Comparison of ENCODE assay signal across 1 cellular context in the genomic region with DNA sequence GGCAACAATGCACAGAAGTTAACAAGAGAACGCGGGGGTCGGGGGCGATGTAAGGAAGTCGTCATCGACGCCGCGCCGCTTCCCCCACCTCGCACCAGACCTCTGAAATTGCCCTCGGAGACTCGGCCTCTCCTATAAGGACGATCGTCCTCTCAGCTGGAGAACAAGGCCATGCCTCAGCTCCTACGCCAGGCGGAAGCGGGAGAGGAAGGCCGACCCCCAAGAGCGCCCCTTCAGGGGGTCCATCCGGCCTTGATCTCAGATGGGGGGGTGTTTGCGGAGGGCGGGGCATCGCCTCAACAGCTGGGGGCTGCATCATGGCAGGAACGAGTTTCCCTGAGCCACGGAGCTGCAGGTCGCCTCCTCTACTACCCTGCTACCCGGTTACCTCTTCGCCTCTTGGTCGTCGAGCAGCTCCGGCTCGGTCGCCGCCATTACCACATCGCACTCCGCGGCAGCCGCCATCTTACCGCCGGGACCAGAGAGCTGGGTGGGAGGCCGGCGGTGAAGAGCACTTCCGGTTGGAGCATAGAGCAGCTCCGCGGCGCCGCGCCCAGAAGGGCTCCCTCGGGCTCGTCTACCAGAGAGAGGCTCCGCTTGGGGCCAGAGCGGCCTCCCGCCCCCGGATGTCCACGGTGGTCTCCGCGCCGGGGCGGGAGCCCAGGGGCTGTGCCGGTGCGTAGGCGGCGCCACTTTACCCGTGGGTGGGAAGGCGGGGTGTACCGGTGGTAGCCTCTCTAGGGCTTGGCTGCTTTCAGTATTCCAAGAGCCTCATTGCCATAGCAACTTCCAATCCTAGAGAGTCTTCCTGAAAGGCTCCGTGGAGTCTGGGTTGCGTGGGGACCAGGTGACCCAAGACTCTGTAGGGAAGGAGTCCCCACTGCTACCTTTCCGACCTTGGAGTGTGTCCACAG.
TF ChIP-seq lines count a peak whose summit lies in the region.

A gene with protein sequence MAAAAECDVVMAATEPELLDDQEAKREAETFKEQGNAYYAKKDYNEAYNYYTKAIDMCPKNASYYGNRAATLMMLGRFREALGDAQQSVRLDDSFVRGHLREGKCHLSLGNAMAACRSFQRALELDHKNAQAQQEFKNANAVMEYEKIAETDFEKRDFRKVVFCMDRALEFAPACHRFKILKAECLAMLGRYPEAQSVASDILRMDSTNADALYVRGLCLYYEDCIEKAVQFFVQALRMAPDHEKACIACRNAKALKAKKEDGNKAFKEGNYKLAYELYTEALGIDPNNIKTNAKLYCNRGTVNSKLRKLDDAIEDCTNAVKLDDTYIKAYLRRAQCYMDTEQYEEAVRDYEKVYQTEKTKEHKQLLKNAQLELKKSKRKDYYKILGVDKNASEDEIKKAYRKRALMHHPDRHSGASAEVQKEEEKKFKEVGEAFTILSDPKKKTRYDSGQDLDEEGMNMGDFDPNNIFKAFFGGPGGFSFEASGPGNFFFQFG (minus strand): TSS at position 488 of the 914 bp plus-strand sequence. CDS start 23 bp downstream, at position 465.

TF ChIP-seq in K562, 482 proteins besides CTCF, POLR2A, EP300 and RAD21 (continued from another document):
- peak; percentile 97 for TF ChIP-seq GABPA (tag; conservative IDR thresholded peaks at IDR 0.05; ENCODE audit: low read depth)
- TF ChIP-seq HCFC1 (IDR thresholded peaks at IDR 0.05; ENCODE audit: low read depth, low read length), result peak; percentile 78
- TF ChIP-seq KLF16 (IDR thresholded peaks at IDR 0.05), result no peak
- TF ChIP-seq MAZ (CRISPR knock-in tag; conservative IDR thresholded peaks at IDR 0.05 in 1 of 2, IDR thresholded peaks at IDR 0.05 in 1 of 2), result peak; percentile 85 to 91
- TF ChIP-seq NR4A1 (CRISPR knock-in tag; IDR thresholded peaks at IDR 0.05), result 0 out of 2 replicates have a peak, but pooled peaks have one; percentile 28
- no peak for TF ChIP-seq NR4A1 (tag; IDR thresholded peaks at IDR 0.05)
- peak; percentile 95 for TF ChIP-seq EP400 (IDR thresholded peaks at IDR 0.05)
- 0 out of 2 replicates have a peak, but pooled peaks have one; percentile 59 for TF ChIP-seq E2F3 (CRISPR knock-in tag; IDR thresholded peaks at IDR 0.05)
- 0 out of 2 replicates have a peak, but pooled peaks have one; percentile 62 for TF ChIP-seq HLTF (IDR thresholded peaks at IDR 0.05)
- TF ChIP-seq C11orf30 (IDR thresholded peaks at IDR 0.05; ENCODE audit: low read depth), result peak; percentile 75
- peak; percentile 98 for TF ChIP-seq NFRKB (IDR thresholded peaks at IDR 0.05; ENCODE audit: low read depth)
- peak in 1 of 2 experiments; percentile 74; a peak in 2 of 4 replicates for TF ChIP-seq KDM4B (IDR thresholded peaks at IDR 0.05; ENCODE audit: borderline replicate concordance in 2 of 2, low read depth in 1 of 2)
- TF ChIP-seq MTA1 (IDR thresholded peaks at IDR 0.05; ENCODE audit: borderline replicate concordance), result no peak
- TF ChIP-seq ZEB2 (IDR thresholded peaks at IDR 0.05), result peak; percentile 36; the same call in 1 of the 2 replicates
- TF ChIP-seq ZNF75A (CRISPR knock-in tag; IDR thresholded peaks at IDR 0.05), result no peak
- TF ChIP-seq, protein P1, sequence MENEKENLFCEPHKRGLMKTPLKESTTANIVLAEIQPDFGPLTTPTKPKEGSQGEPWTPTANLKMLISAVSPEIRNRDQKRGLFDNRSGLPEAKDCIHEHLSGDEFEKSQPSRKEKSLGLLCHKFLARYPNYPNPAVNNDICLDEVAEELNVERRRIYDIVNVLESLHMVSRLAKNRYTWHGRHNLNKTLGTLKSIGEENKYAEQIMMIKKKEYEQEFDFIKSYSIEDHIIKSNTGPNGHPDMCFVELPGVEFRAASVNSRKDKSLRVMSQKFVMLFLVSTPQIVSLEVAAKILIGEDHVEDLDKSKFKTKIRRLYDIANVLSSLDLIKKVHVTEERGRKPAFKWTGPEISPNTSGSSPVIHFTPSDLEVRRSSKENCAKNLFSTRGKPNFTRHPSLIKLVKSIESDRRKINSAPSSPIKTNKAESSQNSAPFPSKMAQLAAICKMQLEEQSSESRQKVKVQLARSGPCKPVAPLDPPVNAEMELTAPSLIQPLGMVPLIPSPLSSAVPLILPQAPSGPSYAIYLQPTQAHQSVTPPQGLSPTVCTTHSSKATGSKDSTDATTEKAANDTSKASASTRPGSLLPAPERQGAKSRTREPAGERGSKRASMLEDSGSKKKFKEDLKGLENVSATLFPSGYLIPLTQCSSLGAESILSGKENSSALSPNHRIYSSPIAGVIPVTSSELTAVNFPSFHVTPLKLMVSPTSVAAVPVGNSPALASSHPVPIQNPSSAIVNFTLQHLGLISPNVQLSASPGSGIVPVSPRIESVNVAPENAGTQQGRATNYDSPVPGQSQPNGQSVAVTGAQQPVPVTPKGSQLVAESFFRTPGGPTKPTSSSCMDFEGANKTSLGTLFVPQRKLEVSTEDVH (IDR thresholded peaks at IDR 0.05; ENCODE audit: low read depth, partially characterized antibody), result peak; percentile 35
- TF ChIP-seq, protein P2, sequence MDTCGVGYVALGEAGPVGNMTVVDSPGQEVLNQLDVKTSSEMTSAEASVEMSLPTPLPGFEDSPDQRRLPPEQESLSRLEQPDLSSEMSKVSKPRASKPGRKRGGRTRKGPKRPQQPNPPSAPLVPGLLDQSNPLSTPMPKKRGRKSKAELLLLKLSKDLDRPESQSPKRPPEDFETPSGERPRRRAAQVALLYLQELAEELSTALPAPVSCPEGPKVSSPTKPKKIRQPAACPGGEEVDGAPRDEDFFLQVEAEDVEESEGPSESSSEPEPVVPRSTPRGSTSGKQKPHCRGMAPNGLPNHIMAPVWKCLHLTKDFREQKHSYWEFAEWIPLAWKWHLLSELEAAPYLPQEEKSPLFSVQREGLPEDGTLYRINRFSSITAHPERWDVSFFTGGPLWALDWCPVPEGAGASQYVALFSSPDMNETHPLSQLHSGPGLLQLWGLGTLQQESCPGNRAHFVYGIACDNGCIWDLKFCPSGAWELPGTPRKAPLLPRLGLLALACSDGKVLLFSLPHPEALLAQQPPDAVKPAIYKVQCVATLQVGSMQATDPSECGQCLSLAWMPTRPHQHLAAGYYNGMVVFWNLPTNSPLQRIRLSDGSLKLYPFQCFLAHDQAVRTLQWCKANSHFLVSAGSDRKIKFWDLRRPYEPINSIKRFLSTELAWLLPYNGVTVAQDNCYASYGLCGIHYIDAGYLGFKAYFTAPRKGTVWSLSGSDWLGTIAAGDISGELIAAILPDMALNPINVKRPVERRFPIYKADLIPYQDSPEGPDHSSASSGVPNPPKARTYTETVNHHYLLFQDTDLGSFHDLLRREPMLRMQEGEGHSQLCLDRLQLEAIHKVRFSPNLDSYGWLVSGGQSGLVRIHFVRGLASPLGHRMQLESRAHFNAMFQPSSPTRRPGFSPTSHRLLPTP (IDR thresholded peaks at IDR 0.05; ENCODE audit: borderline replicate concordance, extremely low read depth, insufficient read length), result no peak
- TF ChIP-seq POLR2B (IDR thresholded peaks at IDR 0.05; ENCODE audit: low read depth, partially characterized antibody), result peak; percentile 84
- TF ChIP-seq LCOR (CRISPR knock-in tag; IDR thresholded peaks at IDR 0.05), result peak; percentile 31; the same call in 1 of the 2 replicates
- TF ChIP-seq KAT2B (IDR thresholded peaks at IDR 0.05; ENCODE audit: low read depth, low read length), result no peak
- peak; percentile 54 for TF ChIP-seq SOX6 (IDR thresholded peaks at IDR 0.05)
- TF ChIP-seq, protein P3, sequence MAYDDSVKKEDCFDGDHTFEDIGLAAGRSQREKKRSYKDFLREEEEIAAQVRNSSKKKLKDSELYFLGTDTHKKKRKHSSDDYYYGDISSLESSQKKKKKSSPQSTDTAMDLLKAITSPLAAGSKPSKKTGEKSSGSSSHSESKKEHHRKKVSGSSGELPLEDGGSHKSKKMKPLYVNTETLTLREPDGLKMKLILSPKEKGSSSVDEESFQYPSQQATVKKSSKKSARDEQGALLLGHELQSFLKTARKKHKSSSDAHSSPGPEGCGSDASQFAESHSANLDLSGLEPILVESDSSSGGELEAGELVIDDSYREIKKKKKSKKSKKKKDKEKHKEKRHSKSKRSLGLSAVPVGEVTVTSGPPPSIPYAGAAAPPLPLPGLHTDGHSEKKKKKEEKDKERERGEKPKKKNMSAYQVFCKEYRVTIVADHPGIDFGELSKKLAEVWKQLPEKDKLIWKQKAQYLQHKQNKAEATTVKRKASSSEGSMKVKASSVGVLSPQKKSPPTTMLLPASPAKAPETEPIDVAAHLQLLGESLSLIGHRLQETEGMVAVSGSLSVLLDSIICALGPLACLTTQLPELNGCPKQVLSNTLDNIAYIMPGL (CRISPR knock-in tag; IDR thresholded peaks at IDR 0.05), result peak; percentile 59; the same call in 1 of the 2 replicates
- TF ChIP-seq, protein P4, sequence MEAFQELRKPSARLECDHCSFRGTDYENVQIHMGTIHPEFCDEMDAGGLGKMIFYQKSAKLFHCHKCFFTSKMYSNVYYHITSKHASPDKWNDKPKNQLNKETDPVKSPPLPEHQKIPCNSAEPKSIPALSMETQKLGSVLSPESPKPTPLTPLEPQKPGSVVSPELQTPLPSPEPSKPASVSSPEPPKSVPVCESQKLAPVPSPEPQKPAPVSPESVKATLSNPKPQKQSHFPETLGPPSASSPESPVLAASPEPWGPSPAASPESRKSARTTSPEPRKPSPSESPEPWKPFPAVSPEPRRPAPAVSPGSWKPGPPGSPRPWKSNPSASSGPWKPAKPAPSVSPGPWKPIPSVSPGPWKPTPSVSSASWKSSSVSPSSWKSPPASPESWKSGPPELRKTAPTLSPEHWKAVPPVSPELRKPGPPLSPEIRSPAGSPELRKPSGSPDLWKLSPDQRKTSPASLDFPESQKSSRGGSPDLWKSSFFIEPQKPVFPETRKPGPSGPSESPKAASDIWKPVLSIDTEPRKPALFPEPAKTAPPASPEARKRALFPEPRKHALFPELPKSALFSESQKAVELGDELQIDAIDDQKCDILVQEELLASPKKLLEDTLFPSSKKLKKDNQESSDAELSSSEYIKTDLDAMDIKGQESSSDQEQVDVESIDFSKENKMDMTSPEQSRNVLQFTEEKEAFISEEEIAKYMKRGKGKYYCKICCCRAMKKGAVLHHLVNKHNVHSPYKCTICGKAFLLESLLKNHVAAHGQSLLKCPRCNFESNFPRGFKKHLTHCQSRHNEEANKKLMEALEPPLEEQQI (IDR thresholded peaks at IDR 0.05), result no peak
- peak; percentile 71; the same call in 1 of the 2 replicates for TF ChIP-seq SAFB (IDR thresholded peaks at IDR 0.05; ENCODE audit: borderline replicate concordance, low read depth, low read length)
- TF ChIP-seq, protein P5, sequence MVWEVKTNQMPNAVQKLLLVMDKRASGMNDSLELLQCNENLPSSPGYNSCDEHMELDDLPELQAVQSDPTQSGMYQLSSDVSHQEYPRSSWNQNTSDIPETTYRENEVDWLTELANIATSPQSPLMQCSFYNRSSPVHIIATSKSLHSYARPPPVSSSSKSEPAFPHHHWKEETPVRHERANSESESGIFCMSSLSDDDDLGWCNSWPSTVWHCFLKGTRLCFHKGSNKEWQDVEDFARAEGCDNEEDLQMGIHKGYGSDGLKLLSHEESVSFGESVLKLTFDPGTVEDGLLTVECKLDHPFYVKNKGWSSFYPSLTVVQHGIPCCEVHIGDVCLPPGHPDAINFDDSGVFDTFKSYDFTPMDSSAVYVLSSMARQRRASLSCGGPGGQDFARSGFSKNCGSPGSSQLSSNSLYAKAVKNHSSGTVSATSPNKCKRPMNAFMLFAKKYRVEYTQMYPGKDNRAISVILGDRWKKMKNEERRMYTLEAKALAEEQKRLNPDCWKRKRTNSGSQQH (CRISPR knock-in tag; IDR thresholded peaks at IDR 0.05), result peak; percentile 73; the same call in 1 of the 2 replicates
TF ChIP-seq in K562: peak in this region for 139.
